ENCODE assay signal across 11 cellular contexts in the genomic region with DNA sequence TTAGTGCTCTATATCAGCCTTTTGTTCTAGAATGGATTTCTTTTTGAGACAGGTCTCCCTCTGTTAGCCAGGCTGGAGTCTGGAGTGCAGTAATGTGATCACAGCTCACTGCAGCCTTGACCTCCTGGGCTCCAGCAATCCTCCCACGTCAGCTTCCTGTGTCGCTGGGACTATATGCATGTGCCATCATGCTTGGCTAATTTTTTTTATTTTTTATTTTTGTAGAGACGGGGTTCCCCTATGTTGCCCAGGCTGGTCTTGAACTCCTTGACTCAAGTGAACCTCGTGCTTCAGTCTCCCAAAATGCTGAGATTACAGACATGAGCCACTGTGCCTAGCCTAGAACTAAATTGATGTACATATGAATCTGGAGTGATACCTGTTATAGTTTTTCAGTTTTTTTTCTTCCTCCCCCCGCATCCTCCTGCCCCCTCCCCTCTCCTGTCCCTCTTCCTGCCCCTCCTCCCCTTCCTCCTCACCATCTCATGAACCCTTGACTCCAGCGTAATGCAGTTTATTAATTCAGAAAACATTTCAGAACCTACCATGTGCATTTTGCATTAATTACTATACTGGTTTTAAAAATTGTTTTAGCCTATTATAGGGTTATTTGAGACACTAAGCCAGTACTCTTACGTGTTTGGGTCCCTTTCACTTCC. TPM values are rescaled to one million over a fixed set of nuclear protein-coding genes. Genes with fewer than 3 reads are reported as not detected.
A peak's percentile ranks its signal among the peaks of the same experiment; 100 is the strongest.
DNase-seq lines count a peak whose midpoint lies in the region; ATAC-seq and TF ChIP-seq lines count a peak whose summit lies in the region.
"Had no signal": no experiment of that assay in that cellular context is flagged by ENCODE, and none has a peak within 500 bp of the region (broad histone marks: within the 10 kb centered on the region; RNA-seq: fewer than 3 reads in every experiment).

No MANE protein-coding gene starts in this region.

- H3K9me3 ChIP-seq in prostate gland, result no peaks in the 10 kb centered on the region
- H3K9me3 ChIP-seq: right lobe of liver had no signal

- peak; percentile 11 for ATAC-seq in activated CD4-positive, alpha-beta T cell treated with anti-CD3 and anti-CD28 coated beads for 36 hours
- ATAC-seq in HG02798 (IDR thresholded peaks at IDR 0.05; ENCODE audit: poor library complexity, unreplicated experiment), result peak; percentile 24
- peak; percentile 22 for ATAC-seq in activated CD8-positive, alpha-beta T cell treated with anti-CD3 and anti-CD28 coated beads, Interleukin-2, amount 10 ng/mL, durations not matched to agents 7 days and 5 days
- ATAC-seq in HG03175 (IDR thresholded peaks at IDR 0.05; ENCODE audit: unreplicated experiment), result no peak

- WGBS in prostate gland, result 84% methylated on average over 7 of the region's 7 CpGs

- H3K4me1 Mint-ChIP-seq in activated CD4-positive, alpha-beta T cell treated with anti-CD3 and anti-CD28 coated beads for 36 hours, result peaks cover 94% of the 10 kb centered on the region
- peaks cover 95% of the 10 kb centered on the region for H3K4me1 Mint-ChIP-seq in activated CD8-positive, alpha-beta T cell treated with anti-CD3 and anti-CD28 coated beads, Interleukin-2, amount 10 ng/mL, durations not matched to agents 7 days and 5 days (ENCODE audit: low read depth)
- peaks cover 42% of the 10 kb centered on the region for H3K4me1 Mint-ChIP-seq in nephron progenitor cell

- H3K27ac Mint-ChIP-seq in activated CD4-positive, alpha-beta T cell treated with anti-CD3 and anti-CD28 coated beads for 36 hours, result peak overlapping the region; percentile 86
- H3K27ac Mint-ChIP-seq in activated CD8-positive, alpha-beta T cell treated with anti-CD3 and anti-CD28 coated beads, Interleukin-2, amount 10 ng/mL, durations not matched to agents 7 days and 5 days, result peak overlapping the region; percentile 85
- H3K27ac Mint-ChIP-seq in nephron progenitor cell, result no peak overlapping the region

- TF ChIP-seq POLR2A in prostate gland (IDR thresholded peaks at IDR 0.05), result no peak

- no peaks in the 10 kb centered on the region for H3K27me3 ChIP-seq in prostate gland (replicated peaks; ENCODE audit: insufficient read depth)
- H3K27me3 ChIP-seq: right lobe of liver had no signal

- H3K36me3 ChIP-seq in prostate gland, result no peaks in the 10 kb centered on the region
- H3K36me3 ChIP-seq: right lobe of liver had no signal

- no peaks in the 10 kb centered on the region for H3K9me3 Mint-ChIP-seq in activated CD4-positive, alpha-beta T cell treated with anti-CD3 and anti-CD28 coated beads for 36 hours (ENCODE audit: low read depth)
- no peaks in the 10 kb centered on the region for H3K9me3 Mint-ChIP-seq in activated CD8-positive, alpha-beta T cell treated with anti-CD3 and anti-CD28 coated beads, Interleukin-2, amount 10 ng/mL, durations not matched to agents 7 days and 5 days (ENCODE audit: insufficient read depth)
- H3K9me3 Mint-ChIP-seq in nephron progenitor cell, result no peaks in the 10 kb centered on the region

- no peak overlapping the region for H3K4me3 ChIP-seq in prostate gland
- H3K4me3 ChIP-seq: right lobe of liver had no signal

- CTCF ChIA-PET in activated CD4-positive, alpha-beta T cell treated with anti-CD3 and anti-CD28 coated beads for 36 hours (lab: Charles Lee), result interaction anchor here (0.7 to 1.2 kb wide), 6 partner anchors 9 to 329 kb away, joined by 3 to 5 read pairs (median 3); no protein-coding TSS in a partner anchor
- CTCF ChIA-PET in activated CD8-positive, alpha-beta T cell treated with anti-CD3 and anti-CD28 coated beads, Interleukin-2, amount 10 ng/mL, durations not matched to agents 7 days and 5 days (lab: Charles Lee), result interaction anchor here (4.7 to 14.9 kb wide), 3 partner anchors 17 to 330 kb away, joined by 24 to 274 read pairs (median 90); partner anchors contain the start of gene DTWD2

- peak; percentile 51 for DNase-seq in activated CD4-positive, alpha-beta T cell treated with anti-CD3 and anti-CD28 coated beads for 36 hours
- no peak for DNase-seq in activated CD4-positive, alpha-beta T cell treated with anti-CD3 and anti-CD28 coated beads for 48 hours
- DNase-seq in activated CD8-positive, alpha-beta T cell treated with anti-CD3 and anti-CD28 coated beads, Interleukin-2, amount 10 ng/mL, durations not matched to agents 7 days and 5 days, result peak; percentile 52
- DNase-seq in nephron progenitor cell (no peak), NCI-H1436 treated with DMSO at 0.1 percent for 48 hours (lab: John Stamatoyannopoulos, UW) (no peak), prostate gland (ENCODE audit: low spot score) (no peak)
- DNase-seq: NCI-H510A treated with DMSO at 0.1 percent for 48 hours; right lobe of liver; stimulated activated naive CD4-positive, alpha-beta T cell treated with Interleukin-2 at 50 U/mL for 16 hours had no signal

- no peak for TF ChIP-seq CTCF in nephron progenitor cell (IDR thresholded peaks at IDR 0.05)
- TF ChIP-seq CTCF in prostate gland (IDR thresholded peaks at IDR 0.05), result no peak

- no peak overlapping the region for H3K27ac ChIP-seq in prostate gland
- H3K27ac ChIP-seq: right lobe of liver had no signal

- POLR2A ChIA-PET in activated CD4-positive, alpha-beta T cell treated with anti-CD3 and anti-CD28 coated beads for 36 hours (lab: Charles Lee), result no interaction called here
- POLR2A ChIA-PET in activated CD8-positive, alpha-beta T cell treated with anti-CD3 and anti-CD28 coated beads, Interleukin-2, amount 10 ng/mL, durations not matched to agents 7 days and 5 days (lab: Charles Lee), result interaction anchor here (0.6 to 1.2 kb wide), 7 partner anchors 15 to 50 kb away, joined by 3 to 4 read pairs (median 3); partner anchors contain the start of gene TNFAIP8

- H3K36me3 Mint-ChIP-seq in activated CD4-positive, alpha-beta T cell treated with anti-CD3 and anti-CD28 coated beads for 36 hours (ENCODE audit: low read depth), result peaks cover 43% of the 10 kb centered on the region
- peaks cover 42% of the 10 kb centered on the region for H3K36me3 Mint-ChIP-seq in activated CD8-positive, alpha-beta T cell treated with anti-CD3 and anti-CD28 coated beads, Interleukin-2, amount 10 ng/mL, durations not matched to agents 7 days and 5 days (ENCODE audit: low read depth)
- H3K36me3 Mint-ChIP-seq in nephron progenitor cell (ENCODE audit: low read depth), result no peaks in the 10 kb centered on the region

- peaks cover 4% of the 10 kb centered on the region for H3K4me1 ChIP-seq in prostate gland (replicated peaks)

- H3K4me3 Mint-ChIP-seq in activated CD4-positive, alpha-beta T cell treated with anti-CD3 and anti-CD28 coated beads for 36 hours, result peak overlapping the region; percentile 20
- peak overlapping the region; percentile 44 for H3K4me3 Mint-ChIP-seq in activated CD8-positive, alpha-beta T cell treated with anti-CD3 and anti-CD28 coated beads, Interleukin-2, amount 10 ng/mL, durations not matched to agents 7 days and 5 days
- peak overlapping the region; percentile 23 for H3K4me3 Mint-ChIP-seq in nephron progenitor cell

- H3K27me3 Mint-ChIP-seq in activated CD4-positive, alpha-beta T cell treated with anti-CD3 and anti-CD28 coated beads for 36 hours, result no peaks in the 10 kb centered on the region
- no peaks in the 10 kb centered on the region for H3K27me3 Mint-ChIP-seq in activated CD8-positive, alpha-beta T cell treated with anti-CD3 and anti-CD28 coated beads, Interleukin-2, amount 10 ng/mL, durations not matched to agents 7 days and 5 days (ENCODE audit: low read depth)
- no peaks in the 10 kb centered on the region for H3K27me3 Mint-ChIP-seq in nephron progenitor cell (ENCODE audit: low read depth, poor library complexity)

- intact Hi-C loops in activated CD4-positive, alpha-beta T cell treated with anti-CD3 and anti-CD28 coated beads for 36 hours (cut with DNase I, micrococcal nuclease), result loop anchor here in 1 of 2 experiments (5.0 kb wide), 1 partner anchor 331 kb away; the partner anchor contains the start of gene DTWD2
- intact Hi-C loops in prostate gland (cut with DNase I), result no loop called here

RNA-seq across cellular contexts. Expression of gene TNFAIP8, which starts 37.4 kb away (rescaled TPM):
- 100 to 1,000 TPM; 166 to 171 TPM for total RNA-seq in activated CD4-positive, alpha-beta T cell treated with anti-CD3 and anti-CD28 coated beads for 36 hours
- total RNA-seq in activated CD8-positive, alpha-beta T cell treated with anti-CD3 and anti-CD28 coated beads, Interleukin-2, amount 10 ng/mL, durations not matched to agents 7 days and 5 days, result 100 to 1,000 TPM; 123 to 127 TPM
- 10 to 100 TPM; 21.6 to 40.0 TPM for total RNA-seq in prostate gland

Comparison
In these comparisons a context has a peak if more than half of its experiments do, and no peak if none do; other contexts are left out.
1. DNase-seq: peak in activated CD4-positive, alpha-beta T cell treated with anti-CD3 and anti-CD28 coated beads for 36 hours (single experiment) and activated CD8-positive, alpha-beta T cell treated with anti-CD3 and anti-CD28 coated beads, Interleukin-2, amount 10 ng/mL, durations not matched to agents 7 days and 5 days (single experiment); none in activated CD4-positive, alpha-beta T cell treated with anti-CD3 and anti-CD28 coated beads for 48 hours (single experiment), nephron progenitor cell (single experiment), NCI-H1436 treated with DMSO at 0.1 percent for 48 hours (single experiment) and prostate gland (single experiment).
2. Peak in every context shown above with its lines, with median percentiles within 50 percentile points of each other: H3K4me3 Mint-ChIP-seq.